Comparison of ENCODE assay signal across 2 cellular contexts in genomic region chr13:86445584-86446140, GRCh38.
TF ChIP-seq lines count a peak whose summit lies in the region.

No MANE protein-coding gene starts in this region.

TF ChIP-seq in SK-N-SH, 30 proteins besides CTCF, POLR2A, EP300 and RAD21 (continued from another document):
- TF ChIP-seq MAX (IDR thresholded peaks at IDR 0.05; ENCODE audit: low read depth) (no peak), POLR2AphosphoS5 (IDR thresholded peaks at IDR 0.05; ENCODE audit: low read depth, low read length) (no peak), RXRA (IDR thresholded peaks at IDR 0.05; ENCODE audit: borderline replicate concordance, low read depth) (no peak)

TF ChIP-seq in SK-N-SH treated with all-trans-retinoic acid at 6 μM for 48 hours, 23 proteins besides CTCF, POLR2A, EP300 and RAD21 (continued from another document):
- no peak for TF ChIP-seq TSHZ2 (CRISPR knock-in tag; IDR thresholded peaks at IDR 0.05)
- TF ChIP-seq ZNF70 (CRISPR knock-in tag; IDR thresholded peaks at IDR 0.05) = no peak
